28 cellular contexts compared by ENCODE assay signal in genomic region chr2:133090358-133090757, GRCh38.
"Had no signal": no experiment of that assay in that cellular context is flagged by ENCODE, and none has a peak within 500 bp of the region (broad histone marks: within the 10 kb centered on the region; RNA-seq: fewer than 3 reads in every experiment).

No MANE protein-coding gene starts in this region.

- H3K27me3 ChIP-seq: neutrophil, pancreas, spleen, suprapubic skin, testis, tibial artery, transverse colon, upper lobe of right lung, uterus had no signal

- DNase-seq: naive thymus-derived CD8-positive, alpha-beta T cell; nephron progenitor cell; nucleus accumbens; pancreas; psoas muscle; right cardiac atrium; spleen; stimulated activated CD4-positive, alpha-beta T cell treated with anti-CD3 and anti-CD28 coated beads, Interleukin-12 subunit alpha, Interleukin-12 subunit beta, amount 100 ng/mL, for 4 hours; stimulated activated CD4-positive, alpha-beta T cell treated with anti-CD3 and anti-CD28 coated beads, Interleukin-1b, Interleukin-23, amount 100 ng/mL, for 48 hours; stimulated activated CD4-positive, alpha-beta T cell treated with anti-CD3 and anti-CD28 coated beads, Interleukin-4, amount 100 ng/mL, for 1 hour; stimulated activated CD4-positive, alpha-beta T cell treated with anti-CD3 and anti-CD28 coated beads, Interleukin-4, amount 100 ng/mL, for 4 hours; stimulated activated CD8-positive, alpha-beta memory T cell treated with anti-CD3 and anti-CD28 coated beads, Interleukin-4, amount 100 ng/mL, for 48 hours; stimulated activated naive CD4-positive, alpha-beta T cell; stimulated activated naive CD8-positive, alpha-beta T cell treated with anti-CD3 and anti-CD28 coated beads, Interleukin-15, amount 100 ng/mL, for 72 hours; stimulated activated naive CD8-positive, alpha-beta T cell treated with anti-CD3 and anti-CD28 coated beads, Interleukin-15, Interleukin-2, amounts not matched to agents 100 U/mL and 50 U/mL, for 24 hours; substantia nigra; testis; tibial artery; transverse colon; upper lobe of right lung; uterus had no signal

- ATAC-seq: naive thymus-derived CD8-positive, alpha-beta T cell; natural killer cell treated with Interleukin-12 subunit alpha and Interleukin-12 subunit beta and Interleukin-15 and Interleukin-18, amount 100 ng/mL, for 72 hours; pancreas; psoas muscle; right cardiac atrium; sciatic nerve; stimulated activated memory B cell treated with anti-CD40 and anti-IgM and Interleukin-4, amounts not matched to agents 10 μg/mL and 1 μg/mL and 100 μg/mL, for 72 hours; stimulated activated naive CD8-positive, alpha-beta T cell treated with anti-CD3 and anti-CD28 coated beads, Interleukin-15, amount 100 ng/mL, for 72 hours; stimulated activated naive CD8-positive, alpha-beta T cell treated with anti-CD3 and anti-CD28 coated beads, Interleukin-15, Interleukin-2, amounts not matched to agents 100 U/mL and 50 U/mL, for 24 hours; upper lobe of right lung had no signal

- H3K4me1 ChIP-seq: pancreas, psoas muscle, spleen, suprapubic skin, testis, tibial artery, transverse colon, upper lobe of right lung, uterus had no signal

- H3K9me3 ChIP-seq: neutrophil, pancreas, psoas muscle, spleen, suprapubic skin, testis, tibial artery, transverse colon, upper lobe of right lung, uterus had no signal

- H3K4me2 ChIP-seq: smooth muscle cell had no signal

- H3K4me3 ChIP-seq: pancreas, psoas muscle, skin epidermis, smooth muscle cell, spleen, suprapubic skin, testis, tibial artery, transverse colon, upper lobe of right lung, uterus had no signal

- H3K27ac ChIP-seq: neutrophil, pancreas, psoas muscle, skin epidermis, spleen, suprapubic skin, testis, tibial artery, transverse colon, upper lobe of right lung, uterus had no signal

- FAIRE-seq: pancreas had no signal

- H3K36me3 ChIP-seq: neutrophil, pancreas, spleen, suprapubic skin, tibial artery, transverse colon, upper lobe of right lung, uterus had no signal
